ENCODE assay signal across 9 cellular contexts in genomic region chr22:44337658-44338004, GRCh38. TPM values are rescaled to one million over a fixed set of nuclear protein-coding genes. Genes with fewer than 3 reads are reported as not detected.
A peak's percentile ranks its signal among the peaks of the same experiment; 100 is the strongest.
DNase-seq lines count a peak whose midpoint lies in the region; ATAC-seq and TF ChIP-seq lines count a peak whose summit lies in the region.
"Had no signal": no experiment of that assay in that cellular context is flagged by ENCODE, and none has a peak within 500 bp of the region (broad histone marks: within the 10 kb centered on the region; RNA-seq: fewer than 3 reads in every experiment).

No MANE protein-coding gene starts in this region.

- TF ChIP-seq CTCF in RWPE1 (conservative IDR thresholded peaks at IDR 0.05; ENCODE audit: low read depth) (no peak), foreskin keratinocyte (conservative IDR thresholded peaks at IDR 0.05) (no peak), transverse colon (IDR thresholded peaks at IDR 0.05) (no peak), esophagus squamous epithelium (IDR thresholded peaks at IDR 0.05) (no peak)

- peak; percentile 58 for ATAC-seq in foreskin keratinocyte

- TF ChIP-seq EP300 in transverse colon (IDR thresholded peaks at IDR 0.05; ENCODE audit: low read depth): no peak

- no peaks in the 10 kb centered on the region for H3K9me3 ChIP-seq in transverse colon
- H3K9me3 ChIP-seq in esophagus squamous epithelium: no peaks in the 10 kb centered on the region

- POLR2A ChIA-PET in RWPE1 (lab: Yijun Ruan, JAX; ENCODE audit: low non-redundant PET): no interaction called here

- TF ChIP-seq POLR2A in transverse colon (IDR thresholded peaks at IDR 0.05) (no peak), esophagus squamous epithelium (IDR thresholded peaks at IDR 0.05) (no peak)

- intact Hi-C loops in transverse colon (cut with DNase I; ENCODE audit: low total_unique reads): no loop called here
- intact Hi-C loops in esophagus squamous epithelium (cut with DNase I): no loop called here

- CTCF ChIA-PET in RWPE1 (lab: Yijun Ruan, JAX): no interaction called here

- in situ Hi-C loops in transverse colon (cut with MboI; ENCODE audit: low pct_ligation_motif_present in 1 of 4, low pct_unique_long_range_greater_than_20kb in 1 of 4, low sequenced_read_pairs in 3 of 4): no loop called here

- no peak overlapping the region for H3K4me3 ChIP-seq in transverse colon
- H3K4me3 ChIP-seq in esophagus squamous epithelium: no peak overlapping the region

- H3K4me1 ChIP-seq in foreskin keratinocyte (no peaks in the 10 kb centered on the region), transverse colon (peaks cover 0 to 7% (median 4%) of the 10 kb centered on the region in 4 donors), esophagus squamous epithelium (peaks cover 3 to 29% (median 8%) of the 10 kb centered on the region in 3 donors)

- H3K27ac ChIP-seq in RWPE1 (peak overlapping the region; percentile 41), foreskin keratinocyte (no peak overlapping the region), transverse colon (no peak overlapping the region), esophagus squamous epithelium (no peak overlapping the region)
- H3K27ac ChIP-seq: C4-2B had no signal

- H3K36me3 ChIP-seq in transverse colon: no peaks in the 10 kb centered on the region
- H3K36me3 ChIP-seq in esophagus squamous epithelium: no peaks in the 10 kb centered on the region

- H3K27me3 ChIP-seq in foreskin keratinocyte (peaks cover 68% of the 10 kb centered on the region), transverse colon (peaks cover 10% of the 10 kb centered on the region), esophagus squamous epithelium (peaks cover 0 to 83% (median under 1%) of the 10 kb centered on the region in 4 donors)

- DNase-seq in activated CD4-positive, alpha-beta T cell treated with anti-CD3 and anti-CD28 coated beads for 48 hours: peak; percentile 28
- DNase-seq in activated CD4-positive, alpha-beta T cell treated with anti-CD3 and anti-CD28 coated beads, Interleukin-2, amount 50 U/mL, for 1 hour: no peak
- peak; percentile 46 for DNase-seq in RWPE1 (ENCODE audit: low spot score)
- no peak for DNase-seq in foreskin keratinocyte
- peak; percentile 22 for DNase-seq in transverse colon
- no peak for DNase-seq in cortex of kidney (lab: John Stamatoyannopoulos, UW)
- no peak for DNase-seq in activated gamma-delta T cell (lab: John Stamatoyannopoulos, UW)
- DNase-seq in esophagus squamous epithelium (lab: John Stamatoyannopoulos, UW): no peak

- WGBS in transverse colon (ENCODE audit: low coverage in 1 of 2), 2 donors: 31% methylated on average over 13 of the region's 13 CpGs; no CpG with 5 or more reads in 1 of the 2 donors
- WGBS in esophagus squamous epithelium, 2 donors: 3% methylated on average over 11 of the region's 13 CpGs; no CpG with 5 or more reads in 1 of the 2 donors

RNA-seq across cellular contexts. Expression of gene SHISAL1, which starts 24.9 kb away (rescaled TPM):
- total RNA-seq in foreskin keratinocyte (0.03 TPM in 1 of 2 replicates, not detected in the other), transverse colon (1 to 10 TPM; 1.9 to 4.6 (median 3.2) TPM), esophagus squamous epithelium (1 to 10 TPM in 1 of 4 donors, under 1 TPM in 3; 0.08 to 1.3 (median 0.31) TPM)
- 0.01 TPM in 1 of 2 replicates, not detected in the other for polyA plus RNA-seq in foreskin keratinocyte

Comparison
In these comparisons a context has a peak if more than half of its experiments do, and no peak if none do; other contexts are left out.
1. DNase-seq: peak in activated CD4-positive, alpha-beta T cell treated with anti-CD3 and anti-CD28 coated beads for 48 hours (single experiment), RWPE1 (single experiment) and transverse colon (single experiment); none in activated CD4-positive, alpha-beta T cell treated with anti-CD3 and anti-CD28 coated beads, Interleukin-2, amount 50 U/mL, for 1 hour (single experiment), foreskin keratinocyte (0 of 2), cortex of kidney (single experiment), activated gamma-delta T cell (single experiment) and esophagus squamous epithelium (single experiment).